13 cellular contexts compared by ENCODE assay signal in genomic region chr4:80322716-80323115, GRCh38. TPM values are rescaled to one million over a fixed set of nuclear protein-coding genes. Genes with fewer than 3 reads are reported as not detected.
DNase-seq lines count a peak whose midpoint lies in the region; ATAC-seq, FAIRE-seq and TF ChIP-seq lines count a peak whose summit lies in the region.
"Had no signal": no experiment of that assay in that cellular context is flagged by ENCODE, and none has a peak within 500 bp of the region (broad histone marks: within the 10 kb centered on the region; RNA-seq: fewer than 3 reads in every experiment).

No MANE protein-coding gene starts in this region.

- H3K9ac ChIP-seq in kidney (ENCODE audit: low read length in 2 of 2): no peak overlapping the region

- DNase-seq in G401 (ENCODE audit: low spot score) (peak; percentile 49), M059J (ENCODE audit: low read depth) (peak; percentile 56), amniotic epithelial cell (ENCODE audit: low read depth) (peak; percentile 56), kidney (no peak), COLO668 (lab: John Stamatoyannopoulos, UW; ENCODE audit: unreplicated experiment) (no peak), suprapubic skin (ENCODE audit: low spot score in 2 of 2) (no peak), ascending aorta (ENCODE audit: low spot score in 2 of 2) (no peak)
- DNase-seq: activated CD4-positive, CD25-positive, alpha-beta regulatory T cell treated with anti-CD3 and anti-CD28 coated beads, Interleukin-2, amount 50 U/mL, for 72 hours; caudate nucleus; spleen had no signal

- no peak overlapping the region for H3K27ac ChIP-seq in kidney (ENCODE audit: low read depth in 2 of 2, low read length in 2 of 2)
- no peak overlapping the region for H3K27ac ChIP-seq in suprapubic skin
- H3K27ac ChIP-seq in ascending aorta: no peak overlapping the region
- H3K27ac ChIP-seq: spleen had no signal

- no peak overlapping the region for H3K4me3 ChIP-seq in kidney (ENCODE audit: low read length in 2 of 2)
- H3K4me3 ChIP-seq in suprapubic skin: no peak overlapping the region
- no peak overlapping the region for H3K4me3 ChIP-seq in ascending aorta
- H3K4me3 ChIP-seq: spleen had no signal

- no peak for FAIRE-seq in kidney (lab: Jason Lieb, UNC)
- FAIRE-seq: GM18507 had no signal

- no peaks in the 10 kb centered on the region for H3K4me1 ChIP-seq in kidney (ENCODE audit: control insufficient read depth in 1 of 2, insufficient read depth in 1 of 2, low read depth in 1 of 2, low read length in 2 of 2)
- H3K4me1 ChIP-seq in suprapubic skin: no peaks in the 10 kb centered on the region
- H3K4me1 ChIP-seq in ascending aorta: no peaks in the 10 kb centered on the region
- H3K4me1 ChIP-seq: spleen had no signal

- H3K36me3 ChIP-seq in kidney (ENCODE audit: control insufficient read depth in 1 of 2, insufficient read depth in 2 of 2, low read length in 2 of 2) (no peaks in the 10 kb centered on the region), suprapubic skin (no peaks in the 10 kb centered on the region), ascending aorta (no peaks in the 10 kb centered on the region)
- H3K36me3 ChIP-seq: spleen had no signal

- H3K27me3 ChIP-seq in suprapubic skin (peaks cover 5% of the 10 kb centered on the region), ascending aorta (no peaks in the 10 kb centered on the region)

- no peaks in the 10 kb centered on the region for H3K9me3 ChIP-seq in kidney (ENCODE audit: control insufficient read depth in 1 of 2, low read length in 2 of 2)
- no peaks in the 10 kb centered on the region for H3K9me3 ChIP-seq in suprapubic skin
- no peaks in the 10 kb centered on the region for H3K9me3 ChIP-seq in ascending aorta
- H3K9me3 ChIP-seq: spleen had no signal

- TF ChIP-seq POLR2A in suprapubic skin (IDR thresholded peaks at IDR 0.05): no peak

- intact Hi-C loops in kidney (cut with DNase I) (no loop called here), ascending aorta (cut with DNase I) (no loop called here)

- no peak for ATAC-seq in GM19395 (IDR thresholded peaks at IDR 0.05; ENCODE audit: unreplicated experiment)
- ATAC-seq: left lobe of liver had no signal

- in situ Hi-C loops in G401 (cut with HindIII; ENCODE audit: low sequenced_read_pairs): no loop called here

- TF ChIP-seq CTCF in kidney (IDR thresholded peaks at IDR 0.05; ENCODE audit: borderline replicate concordance, extremely low read depth, insufficient read depth) (peak; percentile 16), suprapubic skin (IDR thresholded peaks at IDR 0.05) (no peak), ascending aorta (IDR thresholded peaks at IDR 0.05) (no peak)

- no peak for TF ChIP-seq EP300 in suprapubic skin (IDR thresholded peaks at IDR 0.05)

RNA-seq across cellular contexts. Expression of gene CFAP299, which starts 12.8 kb away (rescaled TPM):
- 0.14 and 0.55 TPM in 2 replicates for total RNA-seq in G401 (2014; rRNA removed; shearing (Covaris generic))
- not detected in 2 replicates for total RNA-seq in M059J (2014; rRNA removed; shearing (Covaris generic))
- total RNA-seq in kidney (1.1 TPM), suprapubic skin (not detected), ascending aorta (not detected)
- not detected for polyA plus RNA-seq in kidney (ENCODE audit: insufficient read depth, low read depth, low replicate concordance)
- total RNA-seq: left lobe of liver, spleen had no signal

RNA-seq across cellular contexts. Expression of gene FGF5, which starts 56.3 kb away (rescaled TPM):
- 0.92 and 1.0 TPM in 2 replicates for total RNA-seq in G401 (2014; rRNA removed; shearing (Covaris generic))
- total RNA-seq in M059J (2014; rRNA removed; shearing (Covaris generic)): 2.0 and 4.5 TPM in 2 replicates
- 0.13 TPM for total RNA-seq in kidney
- 0.09 TPM for polyA plus RNA-seq in kidney (ENCODE audit: insufficient read depth, low read depth, low replicate concordance)
- under 1 TPM in 2 of 4 donors, not detected in 2; 0.25 to 0.52 TPM for total RNA-seq in suprapubic skin
- not detected for total RNA-seq in ascending aorta
- total RNA-seq: left lobe of liver had no signal
- polyA plus RNA-seq: spleen had no signal

Comparison
In these comparisons a context has a peak if more than half of its experiments do, and no peak if none do; other contexts are left out.
1. DNase-seq: peak in G401 (single experiment), M059J (single experiment) and amniotic epithelial cell (single experiment); none in kidney (single experiment), COLO668 (single experiment), suprapubic skin (0 of 2) and ascending aorta (0 of 2).